ENCODE assay signal across 27 cellular contexts in genomic region chr16:65965632-65966031, GRCh38.
DNase-seq lines count a peak whose midpoint lies in the region; TF ChIP-seq lines count a peak whose summit lies in the region.
"Had no signal": no experiment of that assay in that cellular context is flagged by ENCODE, and none has a peak within 500 bp of the region (broad histone marks: within the 10 kb centered on the region; RNA-seq: fewer than 3 reads in every experiment).

No MANE protein-coding gene starts in this region.

- peak in 1 of 2 donors; percentile 45 for TF ChIP-seq RAD21 in liver (IDR thresholded peaks at IDR 0.05)

- 31% methylated on average over 6 of the region's 6 CpGs for WGBS in liver

- no peaks in the 10 kb centered on the region for H3K36me3 ChIP-seq in liver (ENCODE audit: control insufficient read depth in 4 of 4, insufficient read depth in 3 of 4, low read depth in 1 of 4, low read length in 3 of 4)
- H3K36me3 ChIP-seq: ascending aorta, colonic mucosa, Peyer's patch, thoracic aorta, vagina had no signal

- peak overlapping the region; percentile 90 for H3K27ac Mint-ChIP-seq in type B pancreatic cell
- H3K27ac Mint-ChIP-seq: activated CD4-positive, alpha-beta T cell treated with anti-CD3 and anti-CD28 coated beads for 36 hours; GM23338; stimulated activated naive CD8-positive, alpha-beta T cell treated with anti-CD3 and anti-CD28 coated beads, Interleukin-15, amount 100 ng/mL, for 72 hours had no signal

- peaks cover 11% of the 10 kb centered on the region for H3K4me1 Mint-ChIP-seq in type B pancreatic cell (ENCODE audit: unreplicated experiment)
- H3K4me1 Mint-ChIP-seq: activated CD4-positive, alpha-beta T cell treated with anti-CD3 and anti-CD28 coated beads for 36 hours; GM23338; stimulated activated naive CD8-positive, alpha-beta T cell treated with anti-CD3 and anti-CD28 coated beads, Interleukin-15, amount 100 ng/mL, for 72 hours had no signal

- H3K27me3 Mint-ChIP-seq in type B pancreatic cell, result no peaks in the 10 kb centered on the region

- H3K4me3 Mint-ChIP-seq in type B pancreatic cell, result no peak overlapping the region
- H3K4me3 Mint-ChIP-seq: activated CD4-positive, alpha-beta T cell treated with anti-CD3 and anti-CD28 coated beads for 36 hours; GM23338; stimulated activated naive CD8-positive, alpha-beta T cell treated with anti-CD3 and anti-CD28 coated beads, Interleukin-15, amount 100 ng/mL, for 72 hours had no signal

- no peaks in the 10 kb centered on the region for H3K36me3 Mint-ChIP-seq in type B pancreatic cell

- H3K27ac ChIP-seq in epithelial cell of prostate, result peak overlapping the region; percentile 30
- peak overlapping the region; percentile 53 to 55 for H3K27ac ChIP-seq in liver (ENCODE audit: low read depth in 1 of 2, low read length in 2 of 2)
- H3K27ac ChIP-seq: ascending aorta, C4-2B, colonic mucosa, Peyer's patch, thoracic aorta, vagina had no signal

- H3K4me3 ChIP-seq in liver (ENCODE audit: low read depth in 1 of 3, low read length in 3 of 3), result no peak overlapping the region
- H3K4me3 ChIP-seq: ascending aorta, colonic mucosa, GM23338, Peyer's patch, thoracic aorta, vagina had no signal

- H3K9me3 Mint-ChIP-seq in type B pancreatic cell, result no peaks in the 10 kb centered on the region
- H3K9me3 Mint-ChIP-seq: stimulated activated naive CD8-positive, alpha-beta T cell treated with anti-CD3 and anti-CD28 coated beads, Interleukin-15, amount 100 ng/mL, for 72 hours had no signal

- no peaks in the 10 kb centered on the region for H3K9me3 ChIP-seq in liver (ENCODE audit: control insufficient read depth in 4 of 4, low read length in 3 of 4)
- H3K9me3 ChIP-seq: ascending aorta, colonic mucosa, Peyer's patch, thoracic aorta, vagina had no signal

- peaks cover 0 to under 1% (median 0%) of the 10 kb centered on the region in 4 donors for H3K4me1 ChIP-seq in liver (ENCODE audit: control insufficient read depth in 4 of 4, insufficient read depth in 4 of 4, low read length in 3 of 4)
- H3K4me1 ChIP-seq: ascending aorta, colonic mucosa, Peyer's patch, vagina had no signal

- peak; percentile 59 for DNase-seq in NCI-H510A treated with DMSO at 0.1 percent for 48 hours (lab: John Stamatoyannopoulos, UW)
- no peak for DNase-seq in NCI-H510A (lab: John Stamatoyannopoulos, UW)
- DNase-seq in epithelial cell of prostate (ENCODE audit: low read depth, low spot score), result peak; percentile 60
- DNase-seq in type B pancreatic cell (ENCODE audit: extremely low spot score, unreplicated experiment), result no peak
- DNase-seq in COLO829 (ENCODE audit: low spot score), result no peak
- DNase-seq in GM19240 (ENCODE audit: insufficient read length, low spot score), result no peak
- DNase-seq in activated T-cell treated with anti-CD3 and anti-CD28 coated beads, Interleukin-2, amount 50 U/mL, for 48 hours, result no peak
- DNase-seq: activated CD4-positive, alpha-beta T cell treated with anti-CD3 and anti-CD28 coated beads for 36 hours; activated gamma-delta T cell; activated T-cell treated with anti-CD3 and anti-CD28 coated beads, Interleukin-2, amount 50 U/mL, for 1 hour; colonic mucosa; effector CD8-positive, alpha-beta T cell; kidney glomerular epithelial cell; mesendoderm; NCI-H1105 treated with DMSO at 0.1 percent for 48 hours; NCI-H1930; NCI-H69; Peyer's patch; stimulated activated CD4-positive, alpha-beta T cell treated with anti-CD3 and anti-CD28 coated beads, Interleukin-2, amount 100 ng/mL, for 48 hours; stimulated activated naive CD8-positive, alpha-beta T cell treated with anti-CD3 and anti-CD28 coated beads, Interleukin-15, amount 100 ng/mL, for 72 hours; SW 1271 had no signal

- H3K9ac ChIP-seq in liver (ENCODE audit: low read depth in 1 of 2, low read length in 2 of 2), result no peak overlapping the region

- no peak for TF ChIP-seq CTCF in liver (IDR thresholded peaks at IDR 0.05; ENCODE audit: low read depth, low read length, missing input control)
- TF ChIP-seq CTCF in type B pancreatic cell (conservative IDR thresholded peaks at IDR 0.05), result no peak

- no peaks in the 10 kb centered on the region for H3K27me3 ChIP-seq in liver (ENCODE audit: control insufficient read depth in 4 of 4, insufficient read depth in 4 of 4, low read length in 3 of 4)
- H3K27me3 ChIP-seq: ascending aorta, colonic mucosa, Peyer's patch, vagina had no signal

TF ChIP-seq in liver, 16 proteins besides CTCF, POLR2A, EP300 and RAD21:
- no peak for TF ChIP-seq GABPA (IDR thresholded peaks at IDR 0.05 in 1 of 2, conservative IDR thresholded peaks at IDR 0.05 in 1 of 2)
- TF ChIP-seq EGR1 (IDR thresholded peaks at IDR 0.05; ENCODE audit: low read depth in 2 of 2), result no peak
- TF ChIP-seq SP1 (IDR thresholded peaks at IDR 0.05), result no peak
- peak; percentile 43 for TF ChIP-seq YY1 (IDR thresholded peaks at IDR 0.05)
- TF ChIP-seq HNF4G (IDR thresholded peaks at IDR 0.05), result no peak
- TF ChIP-seq MAX (IDR thresholded peaks at IDR 0.05), result peak; percentile 25
- no peak for TF ChIP-seq TAF1 (conservative IDR thresholded peaks at IDR 0.05)
- no peak for TF ChIP-seq NR2F2 (IDR thresholded peaks at IDR 0.05)
- TF ChIP-seq ZBTB33 (IDR thresholded peaks at IDR 0.05), result peak; percentile 49
- no peak for TF ChIP-seq FOXA1 (IDR thresholded peaks at IDR 0.05)
- TF ChIP-seq RXRA (IDR thresholded peaks at IDR 0.05), result peak; percentile 66 to 96
- TF ChIP-seq ATF3 (IDR thresholded peaks at IDR 0.05), result no peak
- TF ChIP-seq REST (IDR thresholded peaks at IDR 0.05), result peak; percentile 27
- TF ChIP-seq HNF4A (conservative IDR thresholded peaks at IDR 0.05), result peak; percentile 24 to 73
- peak in 1 of 2 donors; percentile 70 for TF ChIP-seq JUND (IDR thresholded peaks at IDR 0.05)
- TF ChIP-seq FOXA2 (IDR thresholded peaks at IDR 0.05), result peak; percentile 19

Comparison
In these comparisons a context has a peak if more than half of its experiments do, and no peak if none do; other contexts are left out.
1. DNase-seq: peak in NCI-H510A treated with DMSO at 0.1 percent for 48 hours (single experiment) and epithelial cell of prostate (single experiment); none in NCI-H510A (single experiment), type B pancreatic cell (single experiment), COLO829 (single experiment), GM19240 (single experiment) and activated T-cell treated with anti-CD3 and anti-CD28 coated beads, Interleukin-2, amount 50 U/mL, for 48 hours (0 of 2).